In the genomic region with DNA sequence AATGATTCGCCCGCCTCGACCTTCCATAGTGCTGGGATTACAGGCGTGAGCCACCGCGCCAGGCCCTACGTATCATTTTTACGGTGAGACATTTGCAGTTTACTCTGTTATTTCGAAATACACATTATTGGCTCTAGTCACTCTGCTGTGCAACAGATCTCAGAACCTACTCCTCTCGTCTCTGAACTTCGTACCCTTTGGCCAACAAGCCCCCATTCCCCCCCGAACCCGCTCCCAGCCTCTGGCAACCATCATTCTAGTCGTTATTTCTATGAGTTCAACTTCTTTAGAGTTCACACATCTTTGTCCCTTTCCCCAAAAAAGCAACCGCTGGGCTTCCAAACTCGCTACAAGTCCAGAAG, we compare ENCODE assay signal across 8 cellular contexts. TPM values are rescaled to one million over a fixed set of nuclear protein-coding genes. Genes with fewer than 3 reads are reported as not detected.
DNase-seq lines count a peak whose midpoint lies in the region; ATAC-seq and TF ChIP-seq lines count a peak whose summit lies in the region.

No MANE protein-coding gene starts in this region.

- peak overlapping the region; percentile 73 for H3K4me3 ChIP-seq in AG09309 (ENCODE audit: control insufficient read depth, low read depth, low read length)
- H3K4me3 ChIP-seq in SJSA1: peak overlapping the region; percentile 46
- H3K4me3 ChIP-seq in urinary bladder (ENCODE audit: low read depth, low read length): peak overlapping the region; percentile 68

- no peak overlapping the region for H3K27ac Mint-ChIP-seq in effector memory CD8-positive, alpha-beta T cell
- peak overlapping the region; percentile 85 for H3K27ac Mint-ChIP-seq in mesothelial cell of epicardium

- DNase-seq in AG09309 (ENCODE audit: low read depth): no peak
- peak; percentile 41 for DNase-seq in GM20000 (ENCODE audit: low spot score)
- peak in 1 of 2 experiments; percentile 28 for DNase-seq in SJSA1 (ENCODE audit: low read depth in 1 of 2, low spot score in 2 of 2)
- DNase-seq in effector memory CD8-positive, alpha-beta T cell: no peak
- peak in 1 of 2 experiments; percentile 44 for DNase-seq in mesothelial cell of epicardium (ENCODE audit: low spot score in 2 of 2, unreplicated experiment in 2 of 2)
- no peak for DNase-seq in NCI-H1048 (lab: John Stamatoyannopoulos, UW)

- peaks cover 45 to 61% of the 10 kb centered on the region in 2 donors for H3K27me3 Mint-ChIP-seq in effector memory CD8-positive, alpha-beta T cell
- H3K27me3 Mint-ChIP-seq in mesothelial cell of epicardium (ENCODE audit: low read depth): no peaks in the 10 kb centered on the region

- 1% methylated on average over 16 of the region's 16 CpGs for WGBS in urinary bladder

- no peaks in the 10 kb centered on the region for H3K9me3 Mint-ChIP-seq in effector memory CD8-positive, alpha-beta T cell
- H3K9me3 Mint-ChIP-seq in mesothelial cell of epicardium: no peaks in the 10 kb centered on the region

- peaks cover 14 to 20% of the 10 kb centered on the region in 2 donors for H3K4me1 Mint-ChIP-seq in effector memory CD8-positive, alpha-beta T cell (ENCODE audit: low read depth in 2 of 2)
- H3K4me1 Mint-ChIP-seq in mesothelial cell of epicardium: peaks cover 13% of the 10 kb centered on the region

- no peaks in the 10 kb centered on the region for H3K9me3 ChIP-seq in SJSA1 (replicated peaks)

- H3K27ac ChIP-seq in SJSA1 (0 out of 2 replicates have a peak overlapping the region, but pooled peaks have one; percentile 23), urinary bladder (ENCODE audit: low read depth) (peak overlapping the region; percentile 71)

- peak; percentile 28 for ATAC-seq in effector memory CD8-positive, alpha-beta T cell (replicated peaks)
- ATAC-seq in HG03280 (IDR thresholded peaks at IDR 0.05; ENCODE audit: unreplicated experiment): no peak

- TF ChIP-seq CTCF in AG09309 (IDR thresholded peaks at IDR 0.05; ENCODE audit: control insufficient read depth, insufficient read depth, low read depth, low read length, missing control alignments) (no peak), GM20000 (IDR thresholded peaks at IDR 0.05; ENCODE audit: extremely low read depth, missing control alignments) (no peak), mesothelial cell of epicardium (IDR thresholded peaks at IDR 0.05; ENCODE audit: unreplicated experiment) (no peak)

- no peaks in the 10 kb centered on the region for H3K27me3 ChIP-seq in SJSA1 (replicated peaks)

- H3K4me1 ChIP-seq in SJSA1 (replicated peaks): peaks cover 4% of the 10 kb centered on the region; the same call in 1 of the 2 replicates
- no peaks in the 10 kb centered on the region for H3K4me1 ChIP-seq in urinary bladder (ENCODE audit: insufficient read depth)

- H3K36me3 Mint-ChIP-seq in effector memory CD8-positive, alpha-beta T cell (ENCODE audit: insufficient read depth): peaks cover 2% of the 10 kb centered on the region
- peaks cover 10% of the 10 kb centered on the region for H3K36me3 Mint-ChIP-seq in mesothelial cell of epicardium

- H3K36me3 ChIP-seq in SJSA1 (peaks cover 24% of the 10 kb centered on the region), urinary bladder (ENCODE audit: insufficient read depth) (peaks cover 1% of the 10 kb centered on the region)

- peak overlapping the region; percentile 85 to 90 for H3K4me3 Mint-ChIP-seq in effector memory CD8-positive, alpha-beta T cell
- H3K4me3 Mint-ChIP-seq in mesothelial cell of epicardium: peak overlapping the region; percentile 96

RNA-seq across cellular contexts. Expression of a gene that starts 0.7 kb away (rescaled TPM):
- total RNA-seq in SJSA1 (2014; rRNA removed; shearing (Covaris generic)): 86.8 and 152 TPM in 2 replicates
- total RNA-seq in mesothelial cell of epicardium (46.2 to 49.2 TPM (median 46.3 TPM) in 3 replicates), urinary bladder (60.1 TPM)
- 81.2 TPM for polyA plus RNA-seq in urinary bladder

RNA-seq across cellular contexts. Expression of a gene that starts 32.4 kb away (rescaled TPM):
- total RNA-seq in SJSA1 (2014; rRNA removed; shearing (Covaris generic)): 7.3 and 11.1 TPM in 2 replicates
- total RNA-seq in mesothelial cell of epicardium (9.3 to 10.4 TPM (median 9.9 TPM) in 3 replicates), urinary bladder (10.3 TPM)
- polyA plus RNA-seq in urinary bladder: 8.3 TPM
